In genomic region chr5:129852747-129853352, GRCh38 we compare ENCODE assay signal across 8 cellular contexts. TPM values are rescaled to one million over a fixed set of nuclear protein-coding genes. Genes with fewer than 3 reads are reported as not detected.
DNase-seq lines count a peak whose midpoint lies in the region; ATAC-seq and TF ChIP-seq lines count a peak whose summit lies in the region.

No MANE protein-coding gene starts in this region.

- H3K36me3 ChIP-seq in esophagus squamous epithelium = no peaks in the 10 kb centered on the region

- no peak for TF ChIP-seq POLR2A in esophagus squamous epithelium (IDR thresholded peaks at IDR 0.05)

- no peaks in the 10 kb centered on the region for H3K4me1 ChIP-seq in esophagus squamous epithelium

- ATAC-seq in GM19043 (IDR thresholded peaks at IDR 0.05; ENCODE audit: low read depth, unreplicated experiment) (peak; percentile 97), HG03196 (IDR thresholded peaks at IDR 0.05; ENCODE audit: unreplicated experiment) (peak; percentile 91)
- peak; percentile 69 to 70 for ATAC-seq in natural killer cell treated with Interleukin-12 subunit alpha and Interleukin-12 subunit beta and Interleukin-15 and Interleukin-18, amount 100 ng/mL, for 72 hours

- intact Hi-C loops in esophagus squamous epithelium (cut with DNase I) = loop anchor here (10.0 kb wide), 1 partner anchor 78 kb away; no protein-coding TSS in a partner anchor

- no peak overlapping the region for H3K27ac Mint-ChIP-seq in natural killer cell treated with Interleukin-12 subunit alpha and Interleukin-12 subunit beta and Interleukin-15 and Interleukin-18, amount 100 ng/mL, for 72 hours

- no peaks in the 10 kb centered on the region for H3K27me3 Mint-ChIP-seq in natural killer cell treated with Interleukin-12 subunit alpha and Interleukin-12 subunit beta and Interleukin-15 and Interleukin-18, amount 100 ng/mL, for 72 hours

- H3K4me1 Mint-ChIP-seq in natural killer cell treated with Interleukin-12 subunit alpha and Interleukin-12 subunit beta and Interleukin-15 and Interleukin-18, amount 100 ng/mL, for 72 hours (ENCODE audit: low read depth in 2 of 2) = no peaks in the 10 kb centered on the region

- H3K4me3 ChIP-seq in esophagus squamous epithelium = no peak overlapping the region

- peak; percentile 74 for DNase-seq in CD1c-positive myeloid dendritic cell (ENCODE audit: extremely low spot score)
- DNase-seq in NOMO-1 treated with DMSO at 0.1 percent for 48 hours (lab: John Stamatoyannopoulos, UW; ENCODE audit: unreplicated experiment) = peak; percentile 48
- DNase-seq in activated T-cell treated with anti-CD3 and anti-CD28 coated beads for 1 hour (ENCODE audit: low read depth) = peak; percentile 62
- peak; percentile 0 for DNase-seq in esophagus squamous epithelium (lab: John Stamatoyannopoulos, UW)
- peak; percentile 62 for DNase-seq in natural killer cell treated with Interleukin-12 subunit alpha and Interleukin-12 subunit beta and Interleukin-15 and Interleukin-18, amount 100 ng/mL, for 72 hours (ENCODE audit: low spot score)
- DNase-seq in stimulated activated naive CD4-positive, alpha-beta T cell treated with Interleukin-2 at 50 U/mL for 16 hours (lab: John Stamatoyannopoulos, UW) = peak; percentile 44

- peak; percentile 51 to 88 (median 74) for TF ChIP-seq CTCF in esophagus squamous epithelium (IDR thresholded peaks at IDR 0.05)

- WGBS in esophagus squamous epithelium, 2 donors = 15 to 18% methylated on average over 6 of the region's 6 CpGs

- no peaks in the 10 kb centered on the region for H3K36me3 Mint-ChIP-seq in natural killer cell treated with Interleukin-12 subunit alpha and Interleukin-12 subunit beta and Interleukin-15 and Interleukin-18, amount 100 ng/mL, for 72 hours

- no peak overlapping the region for H3K4me3 Mint-ChIP-seq in natural killer cell treated with Interleukin-12 subunit alpha and Interleukin-12 subunit beta and Interleukin-15 and Interleukin-18, amount 100 ng/mL, for 72 hours

- H3K27me3 ChIP-seq in esophagus squamous epithelium = no peaks in the 10 kb centered on the region

- no peaks in the 10 kb centered on the region for H3K9me3 Mint-ChIP-seq in natural killer cell treated with Interleukin-12 subunit alpha and Interleukin-12 subunit beta and Interleukin-15 and Interleukin-18, amount 100 ng/mL, for 72 hours

- no peaks in the 10 kb centered on the region for H3K9me3 ChIP-seq in esophagus squamous epithelium

- H3K27ac ChIP-seq in esophagus squamous epithelium = no peak overlapping the region

RNA-seq across cellular contexts. Expression of gene CHSY3, which starts 51.4 kb away (rescaled TPM):
- total RNA-seq in esophagus squamous epithelium = 1 to 10 TPM in 2 of 4 donors, under 1 TPM in 1, not detected in 1; 0.70 to 2.3 (median 1.3) TPM
- 1 to 10 TPM in 1 of 2 donors, under 1 TPM in 1; 0.19 to 2.3 TPM for total RNA-seq in natural killer cell treated with Interleukin-12 subunit alpha and Interleukin-12 subunit beta and Interleukin-15 and Interleukin-18, amount 100 ng/mL, for 72 hours

Comparison
In these comparisons a context has a peak if more than half of its experiments do, and no peak if none do; other contexts are left out.
1. DNase-seq: peak in every context shown above with its lines; median percentile 74 in CD1c-positive myeloid dendritic cell; 62 in activated T-cell treated with anti-CD3 and anti-CD28 coated beads for 1 hour; 62 in natural killer cell treated with Interleukin-12 subunit alpha and Interleukin-12 subunit beta and Interleukin-15 and Interleukin-18, amount 100 ng/mL, for 72 hours; 48 in NOMO-1 treated with DMSO at 0.1 percent for 48 hours; 44 in stimulated activated naive CD4-positive, alpha-beta T cell treated with Interleukin-2 at 50 U/mL for 16 hours; 0 in esophagus squamous epithelium.